9 cellular contexts compared by ENCODE assay signal in the genomic region with DNA sequence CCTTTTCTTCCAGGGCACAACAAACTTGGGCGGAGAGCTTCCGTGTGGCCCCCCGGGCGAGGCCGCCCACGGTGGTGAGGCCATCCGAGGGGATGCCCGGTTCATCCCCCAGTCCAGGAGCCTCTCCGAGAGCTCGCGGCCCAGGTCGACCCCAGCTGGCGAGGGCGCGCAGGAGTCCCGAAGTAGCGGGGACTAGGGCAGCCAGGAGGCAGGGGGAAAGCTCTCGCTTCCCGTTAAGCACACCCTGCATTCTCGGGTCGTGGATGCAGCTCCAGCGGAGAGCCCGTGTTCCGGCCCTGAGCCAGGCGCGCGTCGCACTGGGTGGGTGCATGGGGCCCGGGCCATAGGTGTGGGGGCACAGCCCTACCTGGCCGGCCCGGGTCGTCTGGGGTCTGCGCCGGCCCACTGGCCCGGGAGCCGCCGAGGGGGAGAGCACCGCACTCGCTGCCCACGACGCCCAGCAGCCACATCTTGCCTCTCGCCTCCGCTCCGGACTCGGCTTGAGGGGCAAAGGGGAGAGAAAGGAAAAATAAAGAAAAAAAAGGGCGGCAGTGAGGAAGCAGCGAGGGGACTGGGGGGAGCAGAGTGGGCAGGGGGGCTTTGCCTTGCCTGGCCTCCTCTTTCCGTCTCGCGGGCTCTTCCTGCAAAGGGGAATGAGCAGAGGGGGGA. TPM values are rescaled to one million over a fixed set of nuclear protein-coding genes. Genes with fewer than 3 reads are reported as not detected.
DNase-seq lines count a peak whose midpoint lies in the region; ATAC-seq, FAIRE-seq and TF ChIP-seq lines count a peak whose summit lies in the region.
"Had no signal": no experiment of that assay in that cellular context is flagged by ENCODE, and none has a peak within 500 bp of the region (broad histone marks: within the 10 kb centered on the region; RNA-seq: fewer than 3 reads in every experiment).

No MANE protein-coding gene starts in this region.

- H3K9me3 Mint-ChIP-seq in activated T-helper 17 cell treated with anti-CD3 and anti-CD28 coated beads, Interleukin-2, amount 50 U/mL, for 72 hours, result no peaks in the 10 kb centered on the region

- no peak overlapping the region for H3K27ac ChIP-seq in kidney (ENCODE audit: low read depth in 2 of 2, low read length in 2 of 2)
- peak overlapping the region in 1 of 5 donors; percentile 19 for H3K27ac ChIP-seq in stomach
- H3K27ac ChIP-seq in thyroid gland, result no peak overlapping the region

- H3K27me3 Mint-ChIP-seq in activated T-helper 17 cell treated with anti-CD3 and anti-CD28 coated beads, Interleukin-2, amount 50 U/mL, for 72 hours, result peaks cover 39% of the 10 kb centered on the region

- H3K9me3 ChIP-seq in kidney (ENCODE audit: control insufficient read depth in 1 of 2, low read length in 2 of 2) (no peaks in the 10 kb centered on the region), stomach (peaks cover 0 to 11% (median 3%) of the 10 kb centered on the region in 4 donors), thyroid gland (no peaks in the 10 kb centered on the region)

- H3K4me3 Mint-ChIP-seq in activated T-helper 17 cell treated with anti-CD3 and anti-CD28 coated beads, Interleukin-2, amount 50 U/mL, for 72 hours, result peak overlapping the region; percentile 81

- TF ChIP-seq POLR2A in stomach (IDR thresholded peaks at IDR 0.05) (no peak), thyroid gland (IDR thresholded peaks at IDR 0.05) (no peak)

- H3K27ac Mint-ChIP-seq in activated T-helper 17 cell treated with anti-CD3 and anti-CD28 coated beads, Interleukin-2, amount 50 U/mL, for 72 hours, result no peak overlapping the region

- H3K27me3 ChIP-seq in stomach (peaks cover 55 to 100% (median 96%) of the 10 kb centered on the region in 3 donors), thyroid gland (peaks cover 55% of the 10 kb centered on the region)

- WGBS in stomach, 5 donors, result 2 to 4% (median 4%) methylated on average over 16 to 50 of the region's 50 CpGs
- 3% methylated on average over 26 to 43 of the region's 50 CpGs for WGBS in thyroid gland, 2 donors

- H3K4me1 ChIP-seq in kidney (ENCODE audit: control insufficient read depth in 1 of 2, insufficient read depth in 1 of 2, low read depth in 1 of 2, low read length in 2 of 2) (peaks cover 0 to 20% of the 10 kb centered on the region in 2 donors), stomach (peaks cover 34 to 49% (median 40%) of the 10 kb centered on the region in 4 donors), thyroid gland (peaks cover 29 to 39% of the 10 kb centered on the region in 2 donors)

- peaks cover 10% of the 10 kb centered on the region for H3K36me3 Mint-ChIP-seq in activated T-helper 17 cell treated with anti-CD3 and anti-CD28 coated beads, Interleukin-2, amount 50 U/mL, for 72 hours (ENCODE audit: low read depth)

- no peaks in the 10 kb centered on the region for H3K4me1 Mint-ChIP-seq in activated T-helper 17 cell treated with anti-CD3 and anti-CD28 coated beads, Interleukin-2, amount 50 U/mL, for 72 hours

- intact Hi-C loops in kidney (cut with DNase I) (no loop called here), stomach (cut with DNase I; ENCODE audit: low total_unique reads) (no loop called here), thyroid gland (cut with DNase I) (no loop called here)

- DNase-seq in DMS53 (lab: John Stamatoyannopoulos, UW) (peak; percentile 58), DMS53 treated with DMSO at 0.1 percent for 48 hours (lab: John Stamatoyannopoulos, UW; ENCODE audit: unreplicated experiment) (no peak), kidney (peak; percentile 72), stomach (no peak), HT-29 (ENCODE audit: low spot score) (no peak), thyroid gland (no peak)
- no peak for DNase-seq in effector CD8-positive, alpha-beta T cell (lab: John Stamatoyannopoulos, UW)

- TF ChIP-seq CTCF in kidney (IDR thresholded peaks at IDR 0.05; ENCODE audit: borderline replicate concordance, extremely low read depth, insufficient read depth) (no peak), stomach (IDR thresholded peaks at IDR 0.05) (no peak), thyroid gland (IDR thresholded peaks at IDR 0.05) (no peak)

- peak; percentile 20 for ATAC-seq in activated T-helper 17 cell treated with anti-CD3 and anti-CD28 coated beads, Interleukin-2, amount 50 U/mL, for 72 hours (replicated peaks)

- H3K4me3 ChIP-seq in kidney (ENCODE audit: low read length in 2 of 2) (no peak overlapping the region), stomach (peak overlapping the region; percentile 36 to 62 (median 46)), thyroid gland (replicated peaks in 1 of 3) (peak overlapping the region in 1 of 3 donors; percentile 30)

- H3K36me3 ChIP-seq in kidney (ENCODE audit: control insufficient read depth in 1 of 2, insufficient read depth in 2 of 2, low read length in 2 of 2), result no peaks in the 10 kb centered on the region
- no peaks in the 10 kb centered on the region for H3K36me3 ChIP-seq in stomach
- no peaks in the 10 kb centered on the region for H3K36me3 ChIP-seq in thyroid gland

- no peak for TF ChIP-seq EP300 in stomach (IDR thresholded peaks at IDR 0.05)

- H3K9ac ChIP-seq in kidney (ENCODE audit: low read length in 2 of 2), result no peak overlapping the region

- FAIRE-seq in kidney (lab: Jason Lieb, UNC), result no peak
- FAIRE-seq: A204.1 had no signal

RNA-seq across cellular contexts. Expression of a gene that starts 1.8 kb away (rescaled TPM):
- 10 to 100 TPM; 54.8 to 88.7 TPM for total RNA-seq in activated T-helper 17 cell treated with anti-CD3 and anti-CD28 coated beads, Interleukin-2, amount 50 U/mL, for 72 hours
- 66.9 TPM for total RNA-seq in kidney
- polyA plus RNA-seq in kidney (ENCODE audit: insufficient read depth, low read depth, low replicate concordance), result 69.0 TPM
- 100 to 1,000 TPM in 1 of 5 donors, 10 to 100 TPM in 4; 21.0 to 207 (median 48.7) TPM for total RNA-seq in stomach
- polyA plus RNA-seq in stomach, result 10 to 100 TPM; 41.9 to 49.3 (median 45.6) TPM
- 148 and 152 TPM in 2 replicates for total RNA-seq in HT-29 (2014; rRNA removed; shearing (Covaris generic))
- total RNA-seq in thyroid gland, result 100 to 1,000 TPM in 2 of 4 donors, 10 to 100 TPM in 2; 88.7 to 117 (median 102) TPM

RNA-seq across cellular contexts. Expression of a gene that starts 51.8 kb away (rescaled TPM):
- 10 to 100 TPM; 30.7 to 41.8 TPM for total RNA-seq in activated T-helper 17 cell treated with anti-CD3 and anti-CD28 coated beads, Interleukin-2, amount 50 U/mL, for 72 hours
- 60.4 TPM for total RNA-seq in kidney
- polyA plus RNA-seq in kidney (ENCODE audit: insufficient read depth, low read depth, low replicate concordance), result 126 TPM
- 100 to 1,000 TPM in 1 of 5 donors, 10 to 100 TPM in 4; 18.7 to 110 (median 30.1) TPM for total RNA-seq in stomach
- polyA plus RNA-seq in stomach, result 10 to 100 TPM; 27.1 to 35.9 (median 30.1) TPM
- total RNA-seq in HT-29 (2014; rRNA removed; shearing (Covaris generic)), result 74.3 and 84.4 TPM in 2 replicates
- 10 to 100 TPM; 28.8 to 63.2 (median 45.0) TPM for total RNA-seq in thyroid gland

Comparison
In these comparisons a context has a peak if more than half of its experiments do, and no peak if none do; other contexts are left out.
1. DNase-seq: peak in DMS53 (single experiment) and kidney (single experiment); none in DMS53 treated with DMSO at 0.1 percent for 48 hours (single experiment), stomach (single experiment), HT-29 (single experiment), thyroid gland (0 of 2) and effector CD8-positive, alpha-beta T cell (single experiment).
2. H3K4me3 ChIP-seq: peak in stomach (4 of 4); none in kidney (0 of 2).